ENCODE assay signal across 1 cellular context in the genomic region with DNA sequence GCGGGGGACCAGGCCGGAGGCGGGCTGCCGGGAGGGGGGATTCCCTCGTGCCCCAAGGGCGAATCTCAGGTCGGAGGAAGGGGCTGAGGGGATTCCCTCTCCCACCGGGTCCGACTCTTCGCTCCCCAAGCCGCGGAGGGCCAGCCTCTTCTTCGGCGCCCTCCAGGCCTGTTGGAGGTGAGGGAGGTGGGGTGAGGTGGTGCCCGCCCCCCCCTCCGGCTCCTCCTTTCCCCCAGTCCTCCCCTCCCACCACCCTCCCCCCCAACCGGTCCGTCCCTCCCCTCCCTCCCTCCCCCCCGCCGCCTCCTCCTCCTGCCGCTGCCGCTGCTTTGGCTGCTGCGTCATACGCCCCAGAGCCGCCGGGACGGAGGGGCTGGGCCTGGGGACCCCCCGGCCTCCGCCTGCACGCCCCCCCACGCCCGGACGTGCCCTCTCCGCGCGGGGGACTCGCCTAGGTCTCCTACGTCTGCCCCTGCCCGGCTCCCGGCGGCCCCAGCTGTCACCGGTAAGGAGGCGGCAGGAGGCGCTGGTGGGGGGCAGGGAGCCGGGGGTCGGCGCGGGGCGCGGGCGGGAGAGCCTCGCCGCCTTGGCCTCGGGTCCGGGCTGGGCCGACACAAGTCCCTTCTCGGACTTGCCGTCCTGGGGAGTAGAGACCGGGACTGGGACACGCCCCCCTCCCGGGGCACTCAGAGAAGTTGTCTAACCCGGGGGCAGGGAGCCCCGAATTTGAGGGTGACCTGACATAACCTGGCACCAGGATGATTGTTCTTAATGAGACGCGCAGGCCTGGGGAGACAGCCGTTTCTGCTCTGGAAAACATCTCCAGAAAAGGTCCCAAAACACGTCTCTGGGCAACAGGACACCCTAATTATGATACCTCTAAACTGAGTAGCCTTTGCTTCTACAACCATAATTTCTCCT.
A peak's percentile ranks its signal among the peaks of the same experiment; 100 is the strongest.
TF ChIP-seq lines count a peak whose summit lies in the region.

A gene (plus strand): TSS at position 304 of the 921 bp plus-strand sequence. CDS start 1,250 bp downstream, outside the sequence.

TF ChIP-seq in HepG2, 621 proteins besides CTCF, POLR2A, EP300 and RAD21 (continued from another document and continues in another):
- TF ChIP-seq, protein P1, sequence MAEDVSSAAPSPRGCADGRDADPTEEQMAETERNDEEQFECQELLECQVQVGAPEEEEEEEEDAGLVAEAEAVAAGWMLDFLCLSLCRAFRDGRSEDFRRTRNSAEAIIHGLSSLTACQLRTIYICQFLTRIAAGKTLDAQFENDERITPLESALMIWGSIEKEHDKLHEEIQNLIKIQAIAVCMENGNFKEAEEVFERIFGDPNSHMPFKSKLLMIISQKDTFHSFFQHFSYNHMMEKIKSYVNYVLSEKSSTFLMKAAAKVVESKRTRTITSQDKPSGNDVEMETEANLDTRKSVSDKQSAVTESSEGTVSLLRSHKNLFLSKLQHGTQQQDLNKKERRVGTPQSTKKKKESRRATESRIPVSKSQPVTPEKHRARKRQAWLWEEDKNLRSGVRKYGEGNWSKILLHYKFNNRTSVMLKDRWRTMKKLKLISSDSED (CRISPR knock-in tag; IDR thresholded peaks at IDR 0.05) = no peak
- TF ChIP-seq DPF2 (CRISPR knock-in tag; IDR thresholded peaks at IDR 0.05; ENCODE audit: borderline replicate concordance, low read depth) = no peak
- TF ChIP-seq, protein P2, sequence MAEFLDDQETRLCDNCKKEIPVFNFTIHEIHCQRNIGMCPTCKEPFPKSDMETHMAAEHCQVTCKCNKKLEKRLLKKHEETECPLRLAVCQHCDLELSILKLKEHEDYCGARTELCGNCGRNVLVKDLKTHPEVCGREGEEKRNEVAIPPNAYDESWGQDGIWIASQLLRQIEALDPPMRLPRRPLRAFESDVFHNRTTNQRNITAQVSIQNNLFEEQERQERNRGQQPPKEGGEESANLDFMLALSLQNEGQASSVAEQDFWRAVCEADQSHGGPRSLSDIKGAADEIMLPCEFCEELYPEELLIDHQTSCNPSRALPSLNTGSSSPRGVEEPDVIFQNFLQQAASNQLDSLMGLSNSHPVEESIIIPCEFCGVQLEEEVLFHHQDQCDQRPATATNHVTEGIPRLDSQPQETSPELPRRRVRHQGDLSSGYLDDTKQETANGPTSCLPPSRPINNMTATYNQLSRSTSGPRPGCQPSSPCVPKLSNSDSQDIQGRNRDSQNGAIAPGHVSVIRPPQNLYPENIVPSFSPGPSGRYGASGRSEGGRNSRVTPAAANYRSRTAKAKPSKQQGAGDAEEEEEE (CRISPR knock-in tag; IDR thresholded peaks at IDR 0.05; ENCODE audit: borderline replicate concordance) = no peak
- no peak for TF ChIP-seq ZNF790 (CRISPR knock-in tag; IDR thresholded peaks at IDR 0.05; ENCODE audit: borderline replicate concordance)
- TF ChIP-seq NBN (conservative IDR thresholded peaks at IDR 0.05) = no peak
- TF ChIP-seq, protein P3, sequence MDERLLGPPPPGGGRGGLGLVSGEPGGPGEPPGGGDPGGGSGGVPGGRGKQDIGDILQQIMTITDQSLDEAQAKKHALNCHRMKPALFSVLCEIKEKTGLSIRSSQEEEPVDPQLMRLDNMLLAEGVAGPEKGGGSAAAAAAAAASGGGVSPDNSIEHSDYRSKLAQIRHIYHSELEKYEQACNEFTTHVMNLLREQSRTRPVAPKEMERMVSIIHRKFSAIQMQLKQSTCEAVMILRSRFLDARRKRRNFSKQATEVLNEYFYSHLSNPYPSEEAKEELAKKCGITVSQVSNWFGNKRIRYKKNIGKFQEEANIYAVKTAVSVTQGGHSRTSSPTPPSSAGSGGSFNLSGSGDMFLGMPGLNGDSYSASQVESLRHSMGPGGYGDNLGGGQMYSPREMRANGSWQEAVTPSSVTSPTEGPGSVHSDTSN (CRISPR knock-in tag; IDR thresholded peaks at IDR 0.05) = no peak
- TF ChIP-seq SOX13 (IDR thresholded peaks at IDR 0.05) = no peak
- TF ChIP-seq SOX13 (CRISPR knock-in tag; conservative IDR thresholded peaks at IDR 0.05 in 1 of 2, IDR thresholded peaks at IDR 0.05 in 1 of 2) = no peak
- TF ChIP-seq PAX8 (CRISPR knock-in tag; IDR thresholded peaks at IDR 0.05; ENCODE audit: borderline replicate concordance) = no peak
- TF ChIP-seq, protein P4, sequence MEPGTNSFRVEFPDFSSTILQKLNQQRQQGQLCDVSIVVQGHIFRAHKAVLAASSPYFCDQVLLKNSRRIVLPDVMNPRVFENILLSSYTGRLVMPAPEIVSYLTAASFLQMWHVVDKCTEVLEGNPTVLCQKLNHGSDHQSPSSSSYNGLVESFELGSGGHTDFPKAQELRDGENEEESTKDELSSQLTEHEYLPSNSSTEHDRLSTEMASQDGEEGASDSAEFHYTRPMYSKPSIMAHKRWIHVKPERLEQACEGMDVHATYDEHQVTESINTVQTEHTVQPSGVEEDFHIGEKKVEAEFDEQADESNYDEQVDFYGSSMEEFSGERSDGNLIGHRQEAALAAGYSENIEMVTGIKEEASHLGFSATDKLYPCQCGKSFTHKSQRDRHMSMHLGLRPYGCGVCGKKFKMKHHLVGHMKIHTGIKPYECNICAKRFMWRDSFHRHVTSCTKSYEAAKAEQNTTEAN (CRISPR knock-in tag; conservative IDR thresholded peaks at IDR 0.05) = no peak
- peak; percentile 74; the same call in 1 of the 2 replicates for TF ChIP-seq NRL (CRISPR knock-in tag; IDR thresholded peaks at IDR 0.05; ENCODE audit: borderline replicate concordance)
- TF ChIP-seq ATF7 (IDR thresholded peaks at IDR 0.05) = no peak
- no peak for TF ChIP-seq ATF7 (CRISPR knock-in tag; IDR thresholded peaks at IDR 0.05)
- no peak for TF ChIP-seq ZBTB21 (CRISPR knock-in tag; IDR thresholded peaks at IDR 0.05)
- no peak for TF ChIP-seq PHF5A (CRISPR knock-in tag; IDR thresholded peaks at IDR 0.05; ENCODE audit: low read depth, unreplicated experiment)
- no peak for TF ChIP-seq SPEN (CRISPR knock-in tag; IDR thresholded peaks at IDR 0.05; ENCODE audit: low read depth)
- TF ChIP-seq KAT2B (IDR thresholded peaks at IDR 0.05; ENCODE audit: borderline replicate concordance, low read depth, low read length) = no peak
- no peak for TF ChIP-seq SCMH1 (CRISPR knock-in tag; IDR thresholded peaks at IDR 0.05; ENCODE audit: borderline replicate concordance)
- no peak for TF ChIP-seq ZNF317 (CRISPR knock-in tag; IDR thresholded peaks at IDR 0.05)
- TF ChIP-seq, protein P5, sequence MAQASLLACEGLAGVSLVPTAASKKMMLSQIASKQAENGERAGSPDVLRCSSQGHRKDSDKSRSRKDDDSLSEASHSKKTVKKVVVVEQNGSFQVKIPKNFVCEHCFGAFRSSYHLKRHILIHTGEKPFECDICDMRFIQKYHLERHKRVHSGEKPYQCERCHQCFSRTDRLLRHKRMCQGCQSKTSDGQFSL (CRISPR knock-in tag; IDR thresholded peaks at IDR 0.05) = peak; percentile 66; the same call in 1 of the 2 replicates
- no peak for TF ChIP-seq ZMYM2 (CRISPR knock-in tag; IDR thresholded peaks at IDR 0.05)
- TF ChIP-seq, protein P6, sequence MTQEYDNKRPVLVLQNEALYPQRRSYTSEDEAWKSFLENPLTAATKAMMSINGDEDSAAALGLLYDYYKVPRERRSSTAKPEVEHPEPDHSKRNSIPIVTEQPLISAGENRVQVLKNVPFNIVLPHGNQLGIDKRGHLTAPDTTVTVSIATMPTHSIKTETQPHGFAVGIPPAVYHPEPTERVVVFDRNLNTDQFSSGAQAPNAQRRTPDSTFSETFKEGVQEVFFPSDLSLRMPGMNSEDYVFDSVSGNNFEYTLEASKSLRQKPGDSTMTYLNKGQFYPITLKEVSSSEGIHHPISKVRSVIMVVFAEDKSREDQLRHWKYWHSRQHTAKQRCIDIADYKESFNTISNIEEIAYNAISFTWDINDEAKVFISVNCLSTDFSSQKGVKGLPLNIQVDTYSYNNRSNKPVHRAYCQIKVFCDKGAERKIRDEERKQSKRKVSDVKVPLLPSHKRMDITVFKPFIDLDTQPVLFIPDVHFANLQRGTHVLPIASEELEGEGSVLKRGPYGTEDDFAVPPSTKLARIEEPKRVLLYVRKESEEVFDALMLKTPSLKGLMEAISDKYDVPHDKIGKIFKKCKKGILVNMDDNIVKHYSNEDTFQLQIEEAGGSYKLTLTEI (CRISPR knock-in tag; conservative IDR thresholded peaks at IDR 0.05) = no peak
- no peak for TF ChIP-seq ARNTL (CRISPR knock-in tag; IDR thresholded peaks at IDR 0.05)
- TF ChIP-seq ZNF7 (CRISPR knock-in tag; IDR thresholded peaks at IDR 0.05) = no peak
- TF ChIP-seq NFKBIZ (CRISPR knock-in tag; IDR thresholded peaks at IDR 0.05) = no peak
- TF ChIP-seq, protein P7, sequence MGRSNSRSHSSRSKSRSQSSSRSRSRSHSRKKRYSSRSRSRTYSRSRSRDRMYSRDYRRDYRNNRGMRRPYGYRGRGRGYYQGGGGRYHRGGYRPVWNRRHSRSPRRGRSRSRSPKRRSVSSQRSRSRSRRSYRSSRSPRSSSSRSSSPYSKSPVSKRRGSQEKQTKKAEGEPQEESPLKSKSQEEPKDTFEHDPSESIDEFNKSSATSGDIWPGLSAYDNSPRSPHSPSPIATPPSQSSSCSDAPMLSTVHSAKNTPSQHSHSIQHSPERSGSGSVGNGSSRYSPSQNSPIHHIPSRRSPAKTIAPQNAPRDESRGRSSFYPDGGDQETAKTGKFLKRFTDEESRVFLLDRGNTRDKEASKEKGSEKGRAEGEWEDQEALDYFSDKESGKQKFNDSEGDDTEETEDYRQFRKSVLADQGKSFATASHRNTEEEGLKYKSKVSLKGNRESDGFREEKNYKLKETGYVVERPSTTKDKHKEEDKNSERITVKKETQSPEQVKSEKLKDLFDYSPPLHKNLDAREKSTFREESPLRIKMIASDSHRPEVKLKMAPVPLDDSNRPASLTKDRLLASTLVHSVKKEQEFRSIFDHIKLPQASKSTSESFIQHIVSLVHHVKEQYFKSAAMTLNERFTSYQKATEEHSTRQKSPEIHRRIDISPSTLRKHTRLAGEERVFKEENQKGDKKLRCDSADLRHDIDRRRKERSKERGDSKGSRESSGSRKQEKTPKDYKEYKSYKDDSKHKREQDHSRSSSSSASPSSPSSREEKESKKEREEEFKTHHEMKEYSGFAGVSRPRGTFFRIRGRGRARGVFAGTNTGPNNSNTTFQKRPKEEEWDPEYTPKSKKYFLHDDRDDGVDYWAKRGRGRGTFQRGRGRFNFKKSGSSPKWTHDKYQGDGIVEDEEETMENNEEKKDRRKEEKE (IDR thresholded peaks at IDR 0.05) = no peak
- TF ChIP-seq MED8 (CRISPR knock-in tag; IDR thresholded peaks at IDR 0.05; ENCODE audit: insufficient replicate concordance) = no peak
- TF ChIP-seq ZNF17 (CRISPR knock-in tag; IDR thresholded peaks at IDR 0.05) = no peak
- TF ChIP-seq, protein P8, sequence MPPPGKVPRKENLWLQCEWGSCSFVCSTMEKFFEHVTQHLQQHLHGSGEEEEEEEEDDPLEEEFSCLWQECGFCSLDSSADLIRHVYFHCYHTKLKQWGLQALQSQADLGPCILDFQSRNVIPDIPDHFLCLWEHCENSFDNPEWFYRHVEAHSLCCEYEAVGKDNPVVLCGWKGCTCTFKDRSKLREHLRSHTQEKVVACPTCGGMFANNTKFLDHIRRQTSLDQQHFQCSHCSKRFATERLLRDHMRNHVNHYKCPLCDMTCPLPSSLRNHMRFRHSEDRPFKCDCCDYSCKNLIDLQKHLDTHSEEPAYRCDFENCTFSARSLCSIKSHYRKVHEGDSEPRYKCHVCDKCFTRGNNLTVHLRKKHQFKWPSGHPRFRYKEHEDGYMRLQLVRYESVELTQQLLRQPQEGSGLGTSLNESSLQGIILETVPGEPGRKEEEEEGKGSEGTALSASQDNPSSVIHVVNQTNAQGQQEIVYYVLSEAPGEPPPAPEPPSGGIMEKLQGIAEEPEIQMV (CRISPR knock-in tag; IDR thresholded peaks at IDR 0.05; ENCODE audit: low read depth) = no peak
- no peak for TF ChIP-seq NFYB (CRISPR knock-in tag; IDR thresholded peaks at IDR 0.05)
- TF ChIP-seq, protein P9, sequence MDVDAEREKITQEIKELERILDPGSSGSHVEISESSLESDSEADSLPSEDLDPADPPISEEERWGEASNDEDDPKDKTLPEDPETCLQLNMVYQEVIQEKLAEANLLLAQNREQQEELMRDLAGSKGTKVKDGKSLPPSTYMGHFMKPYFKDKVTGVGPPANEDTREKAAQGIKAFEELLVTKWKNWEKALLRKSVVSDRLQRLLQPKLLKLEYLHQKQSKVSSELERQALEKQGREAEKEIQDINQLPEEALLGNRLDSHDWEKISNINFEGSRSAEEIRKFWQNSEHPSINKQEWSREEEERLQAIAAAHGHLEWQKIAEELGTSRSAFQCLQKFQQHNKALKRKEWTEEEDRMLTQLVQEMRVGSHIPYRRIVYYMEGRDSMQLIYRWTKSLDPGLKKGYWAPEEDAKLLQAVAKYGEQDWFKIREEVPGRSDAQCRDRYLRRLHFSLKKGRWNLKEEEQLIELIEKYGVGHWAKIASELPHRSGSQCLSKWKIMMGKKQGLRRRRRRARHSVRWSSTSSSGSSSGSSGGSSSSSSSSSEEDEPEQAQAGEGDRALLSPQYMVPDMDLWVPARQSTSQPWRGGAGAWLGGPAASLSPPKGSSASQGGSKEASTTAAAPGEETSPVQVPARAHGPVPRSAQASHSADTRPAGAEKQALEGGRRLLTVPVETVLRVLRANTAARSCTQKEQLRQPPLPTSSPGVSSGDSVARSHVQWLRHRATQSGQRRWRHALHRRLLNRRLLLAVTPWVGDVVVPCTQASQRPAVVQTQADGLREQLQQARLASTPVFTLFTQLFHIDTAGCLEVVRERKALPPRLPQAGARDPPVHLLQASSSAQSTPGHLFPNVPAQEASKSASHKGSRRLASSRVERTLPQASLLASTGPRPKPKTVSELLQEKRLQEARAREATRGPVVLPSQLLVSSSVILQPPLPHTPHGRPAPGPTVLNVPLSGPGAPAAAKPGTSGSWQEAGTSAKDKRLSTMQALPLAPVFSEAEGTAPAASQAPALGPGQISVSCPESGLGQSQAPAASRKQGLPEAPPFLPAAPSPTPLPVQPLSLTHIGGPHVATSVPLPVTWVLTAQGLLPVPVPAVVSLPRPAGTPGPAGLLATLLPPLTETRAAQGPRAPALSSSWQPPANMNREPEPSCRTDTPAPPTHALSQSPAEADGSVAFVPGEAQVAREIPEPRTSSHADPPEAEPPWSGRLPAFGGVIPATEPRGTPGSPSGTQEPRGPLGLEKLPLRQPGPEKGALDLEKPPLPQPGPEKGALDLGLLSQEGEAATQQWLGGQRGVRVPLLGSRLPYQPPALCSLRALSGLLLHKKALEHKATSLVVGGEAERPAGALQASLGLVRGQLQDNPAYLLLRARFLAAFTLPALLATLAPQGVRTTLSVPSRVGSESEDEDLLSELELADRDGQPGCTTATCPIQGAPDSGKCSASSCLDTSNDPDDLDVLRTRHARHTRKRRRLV (CRISPR knock-in tag; IDR thresholded peaks at IDR 0.05) = no peak
- TF ChIP-seq, protein P10, sequence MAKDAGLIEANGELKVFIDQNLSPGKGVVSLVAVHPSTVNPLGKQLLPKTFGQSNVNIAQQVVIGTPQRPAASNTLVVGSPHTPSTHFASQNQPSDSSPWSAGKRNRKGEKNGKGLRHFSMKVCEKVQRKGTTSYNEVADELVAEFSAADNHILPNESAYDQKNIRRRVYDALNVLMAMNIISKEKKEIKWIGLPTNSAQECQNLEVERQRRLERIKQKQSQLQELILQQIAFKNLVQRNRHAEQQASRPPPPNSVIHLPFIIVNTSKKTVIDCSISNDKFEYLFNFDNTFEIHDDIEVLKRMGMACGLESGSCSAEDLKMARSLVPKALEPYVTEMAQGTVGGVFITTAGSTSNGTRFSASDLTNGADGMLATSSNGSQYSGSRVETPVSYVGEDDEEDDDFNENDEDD (CRISPR knock-in tag; IDR thresholded peaks at IDR 0.05; ENCODE audit: borderline replicate concordance) = peak; percentile 22; the same call in 1 of the 2 replicates
- peak; percentile 56; the same call in 1 of the 2 replicates for TF ChIP-seq SP4 (CRISPR knock-in tag; IDR thresholded peaks at IDR 0.05)
- no peak for TF ChIP-seq PAWR (CRISPR knock-in tag; IDR thresholded peaks at IDR 0.05; ENCODE audit: borderline replicate concordance)
- no peak for TF ChIP-seq NFE2 (CRISPR knock-in tag; IDR thresholded peaks at IDR 0.05)
- TF ChIP-seq ZNF772 (CRISPR knock-in tag; IDR thresholded peaks at IDR 0.05) = no peak; the same call in 1 of the 2 replicates
